ENCODE assay signal across 1 cellular context in the genomic region with DNA sequence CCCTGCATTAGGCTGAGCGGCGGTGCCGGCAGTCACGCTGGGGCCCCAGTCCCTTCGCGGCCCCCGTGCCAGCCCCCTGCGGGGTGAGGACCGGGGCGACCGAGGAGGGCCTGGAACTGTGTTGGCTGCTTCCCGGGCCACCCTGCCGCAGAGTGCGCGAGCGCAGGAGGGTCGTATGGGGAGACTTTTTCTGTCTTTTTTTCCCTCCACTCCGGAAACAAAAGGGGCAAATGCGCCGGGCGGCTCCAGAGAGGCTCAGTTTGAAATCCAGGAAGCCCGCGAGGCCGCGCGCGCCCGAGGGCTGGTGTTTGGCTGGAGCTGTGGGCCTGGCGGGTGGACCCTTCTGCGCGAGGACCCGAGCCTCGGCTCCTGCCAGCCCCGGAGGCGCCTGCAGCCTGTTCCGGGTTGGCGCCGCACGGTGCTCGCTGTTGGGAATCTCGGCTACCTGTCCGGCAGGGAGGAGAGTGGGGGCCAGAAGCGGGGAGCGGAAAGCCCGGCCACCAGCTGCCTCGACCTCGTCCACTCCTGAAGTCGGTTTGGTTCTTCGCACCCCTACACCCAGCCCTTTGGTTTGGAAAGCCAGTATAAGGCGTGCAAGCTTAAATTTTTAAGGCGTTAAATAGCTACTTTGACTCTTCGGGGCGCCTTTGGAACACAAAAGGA.
TF ChIP-seq lines count a peak whose summit lies in the region.

No MANE protein-coding gene starts in this region.

TF ChIP-seq in GM23338, 12 proteins besides CTCF, POLR2A, EP300 and RAD21 (continued from another document):
- TF ChIP-seq ZNF462 (CRISPR knock-in tag; IDR thresholded peaks at IDR 0.05) (no peak), POLR2AphosphoS5 (IDR thresholded peaks at IDR 0.05; ENCODE audit: low read depth) (no peak), CREB1 (CRISPR knock-in tag; IDR thresholded peaks at IDR 0.05; ENCODE audit: low read depth) (no peak), STAT1 (IDR thresholded peaks at IDR 0.05; ENCODE audit: unreplicated experiment) (no peak), JUNB (IDR thresholded peaks at IDR 0.05; ENCODE audit: unreplicated experiment) (no peak), ETS1 (IDR thresholded peaks at IDR 0.05) (no peak), ZNF331 (CRISPR knock-in tag; IDR thresholded peaks at IDR 0.05; ENCODE audit: low read depth) (no peak), EZH2 (IDR thresholded peaks at IDR 0.05; ENCODE audit: low read depth, unreplicated experiment) (no peak), EZH2phosphoT487 (IDR thresholded peaks at IDR 0.05; ENCODE audit: unreplicated experiment) (no peak)
- TF ChIP-seq, protein P1, sequence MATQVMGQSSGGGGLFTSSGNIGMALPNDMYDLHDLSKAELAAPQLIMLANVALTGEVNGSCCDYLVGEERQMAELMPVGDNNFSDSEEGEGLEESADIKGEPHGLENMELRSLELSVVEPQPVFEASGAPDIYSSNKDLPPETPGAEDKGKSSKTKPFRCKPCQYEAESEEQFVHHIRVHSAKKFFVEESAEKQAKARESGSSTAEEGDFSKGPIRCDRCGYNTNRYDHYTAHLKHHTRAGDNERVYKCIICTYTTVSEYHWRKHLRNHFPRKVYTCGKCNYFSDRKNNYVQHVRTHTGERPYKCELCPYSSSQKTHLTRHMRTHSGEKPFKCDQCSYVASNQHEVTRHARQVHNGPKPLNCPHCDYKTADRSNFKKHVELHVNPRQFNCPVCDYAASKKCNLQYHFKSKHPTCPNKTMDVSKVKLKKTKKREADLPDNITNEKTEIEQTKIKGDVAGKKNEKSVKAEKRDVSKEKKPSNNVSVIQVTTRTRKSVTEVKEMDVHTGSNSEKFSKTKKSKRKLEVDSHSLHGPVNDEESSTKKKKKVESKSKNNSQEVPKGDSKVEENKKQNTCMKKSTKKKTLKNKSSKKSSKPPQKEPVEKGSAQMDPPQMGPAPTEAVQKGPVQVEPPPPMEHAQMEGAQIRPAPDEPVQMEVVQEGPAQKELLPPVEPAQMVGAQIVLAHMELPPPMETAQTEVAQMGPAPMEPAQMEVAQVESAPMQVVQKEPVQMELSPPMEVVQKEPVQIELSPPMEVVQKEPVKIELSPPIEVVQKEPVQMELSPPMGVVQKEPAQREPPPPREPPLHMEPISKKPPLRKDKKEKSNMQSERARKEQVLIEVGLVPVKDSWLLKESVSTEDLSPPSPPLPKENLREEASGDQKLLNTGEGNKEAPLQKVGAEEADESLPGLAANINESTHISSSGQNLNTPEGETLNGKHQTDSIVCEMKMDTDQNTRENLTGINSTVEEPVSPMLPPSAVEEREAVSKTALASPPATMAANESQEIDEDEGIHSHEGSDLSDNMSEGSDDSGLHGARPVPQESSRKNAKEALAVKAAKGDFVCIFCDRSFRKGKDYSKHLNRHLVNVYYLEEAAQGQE (IDR thresholded peaks at IDR 0.05; ENCODE audit: unreplicated experiment), result no peak
